In the genomic region with DNA sequence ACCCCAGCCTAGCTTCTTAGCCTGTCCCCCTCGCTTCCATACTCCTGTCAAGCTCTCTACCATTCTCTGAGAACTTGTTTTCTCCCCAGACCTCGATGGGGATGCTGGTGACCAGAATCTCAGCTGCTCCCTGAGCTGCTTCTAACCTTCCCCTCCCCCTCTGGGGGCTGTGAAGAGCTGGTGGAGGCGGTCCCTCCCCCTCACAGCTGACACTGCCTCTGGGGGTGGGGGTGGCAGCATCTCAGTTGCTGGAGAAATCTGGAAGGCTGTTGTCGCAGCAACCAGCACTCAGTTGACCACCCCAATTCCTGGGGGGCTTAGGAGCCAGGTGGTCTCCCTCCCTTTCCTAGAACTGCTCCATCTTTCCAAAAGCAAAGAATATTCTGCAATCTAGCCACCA, we compare ENCODE assay signal across 17 cellular contexts. TPM values are rescaled to one million over a fixed set of nuclear protein-coding genes. Genes with fewer than 3 reads are reported as not detected.
DNase-seq lines count a peak whose midpoint lies in the region; ATAC-seq lines count a peak whose summit lies in the region.
"Had no signal": no experiment of that assay in that cellular context is flagged by ENCODE, and none has a peak within 500 bp of the region (broad histone marks: within the 10 kb centered on the region; RNA-seq: fewer than 3 reads in every experiment).

No MANE protein-coding gene starts in this region.

- no peak overlapping the region for H2BK12ac ChIP-seq in neuronal stem cell (ENCODE audit: low read length)

- H4K91ac ChIP-seq in neuronal stem cell (ENCODE audit: low read depth, low read length, poor library complexity): no peak overlapping the region

- no peak overlapping the region for H3K18ac ChIP-seq in mesendoderm (ENCODE audit: low read length)
- H3K18ac ChIP-seq in neuronal stem cell (ENCODE audit: low read length): peak overlapping the region; percentile 48

- H4K5ac ChIP-seq in mesendoderm (ENCODE audit: low read length): no peak overlapping the region

- H2BK120ac ChIP-seq in mesendoderm (ENCODE audit: low read depth, low read length): no peak overlapping the region
- no peak overlapping the region for H2BK120ac ChIP-seq in neuronal stem cell (ENCODE audit: low read depth, low read length)

- no peaks in the 10 kb centered on the region for H3K36me3 ChIP-seq in mesendoderm (ENCODE audit: control insufficient read depth, insufficient read depth, low read length)
- no peaks in the 10 kb centered on the region for H3K36me3 ChIP-seq in neuronal stem cell (replicated peaks in 1 of 2; ENCODE audit: control insufficient read depth in 2 of 2, insufficient read depth in 2 of 2, low read length in 2 of 2)

- H3K79me1 ChIP-seq in mesendoderm (ENCODE audit: low read length): no peaks in the 10 kb centered on the region
- no peaks in the 10 kb centered on the region for H3K79me1 ChIP-seq in neuronal stem cell (ENCODE audit: low read depth, low read length)

- H3K79me2 ChIP-seq in mesendoderm (ENCODE audit: control insufficient read depth, insufficient read depth, low read length): no peaks in the 10 kb centered on the region

- H3K4me1 ChIP-seq in mesendoderm (ENCODE audit: control insufficient read depth, low read depth, low read length) (peaks cover 3% of the 10 kb centered on the region), neuronal stem cell (ENCODE audit: control insufficient read depth in 2 of 2, insufficient read depth in 1 of 2, low read depth in 1 of 2, low read length in 2 of 2) (peaks cover 0 to 27% of the 10 kb centered on the region in 2 donors)
- H3K4me1 ChIP-seq: Caco-2 had no signal

- no peak overlapping the region for H3K4me3 ChIP-seq in mesendoderm (ENCODE audit: low read length)
- H3K4me3 ChIP-seq in neuronal stem cell (ENCODE audit: low read length in 2 of 2): no peak overlapping the region
- H3K4me3 ChIP-seq: A549, GM23248 had no signal

- H3K9ac ChIP-seq in mesendoderm (ENCODE audit: low read length) (no peak overlapping the region), neuronal stem cell (ENCODE audit: low read depth, low read length, poor library complexity) (peak overlapping the region; percentile 24)
- H3K9ac ChIP-seq: GM23248 had no signal

- peak overlapping the region; percentile 18 for H3K56ac ChIP-seq in mesendoderm (ENCODE audit: low read length)

- H3K27me3 ChIP-seq in mesendoderm (ENCODE audit: insufficient read depth, low read length, poor library complexity) (no peaks in the 10 kb centered on the region), neuronal stem cell (ENCODE audit: control insufficient read depth in 3 of 3, insufficient read depth in 3 of 3, low read depth in 1 of 3, low read length in 3 of 3) (peaks cover 0 to 45% (median 3%) of the 10 kb centered on the region in 3 experiments)

- no peaks in the 10 kb centered on the region for H3K9me3 ChIP-seq in neuronal stem cell (replicated peaks in 1 of 2; ENCODE audit: control insufficient read depth in 2 of 2, insufficient read depth in 1 of 2, low read depth in 1 of 2, low read length in 2 of 2)
- H3K9me3 ChIP-seq: A549, Caco-2 had no signal

- H4K8ac ChIP-seq in mesendoderm (ENCODE audit: low read depth, low read length) (no peak overlapping the region), neuronal stem cell (ENCODE audit: low read depth, low read length) (no peak overlapping the region)

- H2BK15ac ChIP-seq in mesendoderm (replicated peaks; ENCODE audit: low read depth) (no peak overlapping the region), neuronal stem cell (ENCODE audit: low read length) (no peak overlapping the region)

- H3K4me2 ChIP-seq in mesendoderm (ENCODE audit: low read length) (no peak overlapping the region), neuronal stem cell (ENCODE audit: insufficient read depth, low read length, poor library complexity, severe bottlenecking) (no peak overlapping the region)
- H3K4me2 ChIP-seq: A549 had no signal

- no CpG with 5 or more reads among the region's 4 CpGs for WGBS in mesendoderm (ENCODE audit: extremely low coverage, insufficient coverage, low lambda C conversion rate)
- WGBS in neuronal stem cell (ENCODE audit: extremely low coverage in 2 of 2, insufficient read length in 2 of 2, insufficient replicate concordance in 1 of 2), 2 donors: no CpG with 5 or more reads among the region's 4 CpGs

- H3K27ac ChIP-seq in mesendoderm (ENCODE audit: low read depth, low read length) (no peak overlapping the region), neuronal stem cell (replicated peaks; ENCODE audit: low read length) (no peak overlapping the region)
- H3K27ac ChIP-seq: 22Rv1, A549, C4-2B, GM23248 had no signal

- H3K23ac ChIP-seq in mesendoderm (ENCODE audit: low read length) (no peak overlapping the region), neuronal stem cell (ENCODE audit: low read depth, low read length, poor library complexity) (no peak overlapping the region)

- no peak for ATAC-seq in HG03039 (IDR thresholded peaks at IDR 0.05; ENCODE audit: unreplicated experiment)
- ATAC-seq in GM19397 (IDR thresholded peaks at IDR 0.05; ENCODE audit: unreplicated experiment): no peak
- ATAC-seq: A549 had no signal

- H2AK5ac ChIP-seq in mesendoderm (ENCODE audit: low read length): no peak overlapping the region
- H2AK5ac ChIP-seq in neuronal stem cell (ENCODE audit: low read depth, low read length): peak overlapping the region; percentile 67

- H3K4ac ChIP-seq in mesendoderm (ENCODE audit: low read depth, low read length): no peak overlapping the region
- H3K4ac ChIP-seq in neuronal stem cell (ENCODE audit: low read length): no peak overlapping the region

- H3K14ac ChIP-seq in neuronal stem cell (ENCODE audit: low read length): no peak overlapping the region

- H2BK5ac ChIP-seq in mesendoderm (ENCODE audit: low read length): no peak overlapping the region
- peak overlapping the region; percentile 13 for H2BK5ac ChIP-seq in neuronal stem cell (ENCODE audit: low read length)

- peak; percentile 19 for DNase-seq in NCI-H2227 (lab: John Stamatoyannopoulos, UW; ENCODE audit: unreplicated experiment)
- DNase-seq in NCI-H2227 treated with DMSO at 0.1 percent for 48 hours (lab: John Stamatoyannopoulos, UW): no peak
- no peak for DNase-seq in mesendoderm
- DNase-seq in neuronal stem cell (ENCODE audit: low spot score): no peak
- no peak for DNase-seq in central memory CD4-positive, alpha-beta T cell
- DNase-seq: AML-193; Caco-2; CD4-positive, alpha-beta T cell; GM23248; HCEC 1CT; HFFc6 had no signal

- H2AFZ ChIP-seq in neuronal stem cell (ENCODE audit: low read length): no peak overlapping the region
- H2AFZ ChIP-seq: GM23248 had no signal

RNA-seq across cellular contexts. Expression of gene PPP1R1A, which starts 4.7 kb away (rescaled TPM):
- polyA plus RNA-seq in mesendoderm (2013, experiment 1 of 2): 22.2 TPM
- polyA plus RNA-seq in mesendoderm (2013, experiment 2 of 2): 22.7 TPM
- 23.3 TPM for polyA plus RNA-seq in neuronal stem cell (2013, experiment 1 of 2)
- 25.6 TPM for polyA plus RNA-seq in neuronal stem cell (2013, experiment 2 of 2)
- polyA plus RNA-seq: BJ, GM23248 had no signal

RNA-seq across cellular contexts. Expression of gene PDE1B, which starts 34.3 kb away (rescaled TPM):
- 3.9 TPM for polyA plus RNA-seq in mesendoderm (2013, experiment 1 of 2)
- 4.4 TPM for polyA plus RNA-seq in mesendoderm (2013, experiment 2 of 2)
- 3.9 TPM for polyA plus RNA-seq in neuronal stem cell (2013, experiment 1 of 2)
- polyA plus RNA-seq in neuronal stem cell (2013, experiment 2 of 2): 4.1 TPM
- polyA plus RNA-seq: GM23248 had no signal

RNA-seq across cellular contexts. Expression of gene LACRT, which starts 51.0 kb away (rescaled TPM):
- not detected for polyA plus RNA-seq in mesendoderm (2013, experiment 1 of 2)
- not detected for polyA plus RNA-seq in mesendoderm (2013, experiment 2 of 2)
- not detected for polyA plus RNA-seq in neuronal stem cell (2013, experiment 1 of 2)
- polyA plus RNA-seq in neuronal stem cell (2013, experiment 2 of 2): not detected
- polyA plus RNA-seq: A549, BJ, GM23248 had no signal
